Comparison of ENCODE assay signal across 11 cellular contexts in the genomic region with DNA sequence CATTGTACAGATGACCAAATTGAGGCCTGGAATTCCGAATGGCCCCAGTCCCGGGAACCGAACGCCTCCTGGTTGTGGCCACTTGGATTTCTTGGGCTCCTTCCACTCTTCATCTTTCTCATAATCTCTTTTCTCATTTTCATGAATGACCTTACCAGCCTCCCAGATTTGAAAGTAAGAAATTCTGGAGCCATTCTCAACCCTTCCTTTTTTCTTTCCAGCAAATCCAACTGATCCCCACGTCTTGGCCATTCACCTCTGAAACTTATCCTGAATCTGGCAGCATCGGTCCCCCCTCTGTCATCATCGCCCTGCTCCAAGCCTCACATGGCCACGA. TPM values are rescaled to one million over a fixed set of nuclear protein-coding genes. Genes with fewer than 3 reads are reported as not detected.
DNase-seq lines count a peak whose midpoint lies in the region; ATAC-seq, FAIRE-seq and TF ChIP-seq lines count a peak whose summit lies in the region.
"Had no signal": no experiment of that assay in that cellular context is flagged by ENCODE, and none has a peak within 500 bp of the region (broad histone marks: within the 10 kb centered on the region; RNA-seq: fewer than 3 reads in every experiment).

No MANE protein-coding gene starts in this region.

- H3K9me3 ChIP-seq in A549, result no peaks in the 10 kb centered on the region
- H3K9me3 ChIP-seq in CD4-positive, alpha-beta memory T cell (ENCODE audit: control insufficient read depth in 1 of 2, low read length in 2 of 2), result no peaks in the 10 kb centered on the region
- H3K9me3 ChIP-seq in MM.1S (replicated peaks; ENCODE audit: insufficient read depth, low read length), result no peaks in the 10 kb centered on the region
- H3K9me3 ChIP-seq: esophagus muscularis mucosa, neutrophil had no signal

- peaks cover 28 to 48% of the 10 kb centered on the region in 2 donors for H3K27me3 Mint-ChIP-seq in CD4-positive, alpha-beta memory T cell
- H3K27me3 Mint-ChIP-seq in naive B cell, result peaks cover 53 to 79% (median 72%) of the 10 kb centered on the region in 3 donors
- peaks cover 58 to 68% of the 10 kb centered on the region in 2 donors for H3K27me3 Mint-ChIP-seq in stimulated activated naive B cell treated with anti-CD40 and anti-IgM and Interleukin-4, amounts not matched to agents 10 μg/mL and 1 μg/mL and 100 μg/mL, for 72 hours

- H3K9ac ChIP-seq in MM.1S (ENCODE audit: low read length), result no peak overlapping the region

- intact Hi-C loops in CD4-positive, alpha-beta memory T cell (cut with micrococcal nuclease), result loop anchor here (2.0 to 5.0 kb wide), 2 partner anchors 284 to 326 kb away; partner anchors contain the start of gene CDH22

- no peak for ATAC-seq in A549
- no peak for ATAC-seq in naive B cell (ENCODE audit: low read depth in 2 of 2)
- no peak for ATAC-seq in stimulated activated naive B cell treated with anti-CD40 and anti-IgM and Interleukin-4, amounts not matched to agents 10 μg/mL and 1 μg/mL and 100 μg/mL, for 72 hours (replicated peaks)
- ATAC-seq in GM19351 (IDR thresholded peaks at IDR 0.05; ENCODE audit: unreplicated experiment), result no peak

- peaks cover 31% of the 10 kb centered on the region for H3K27me3 ChIP-seq in CD4-positive, alpha-beta memory T cell (ENCODE audit: insufficient read depth, low read length)
- H3K27me3 ChIP-seq in H7 (ENCODE audit: control insufficient read depth, insufficient read depth, low read length) (peaks cover 47% of the 10 kb centered on the region), MM.1S (replicated peaks; ENCODE audit: insufficient read depth, low read length) (peaks cover 47% of the 10 kb centered on the region)

- no peak; the same call in 2 of the 3 replicates for TF ChIP-seq CTCF in A549 (IDR thresholded peaks at IDR 0.05)
- peak; percentile 62 for TF ChIP-seq CTCF in VCaP (conservative IDR thresholded peaks at IDR 0.05)
- TF ChIP-seq CTCF in MM.1S (IDR thresholded peaks at IDR 0.05; ENCODE audit: low read length), result no peak

- DNase-seq in A549 (ENCODE audit: low read depth in 1 of 2, low spot score in 1 of 2) (no peak), naive B cell (no peak), H7 (no peak), MM.1S (no peak)
- DNase-seq in CD4-positive, alpha-beta memory T cell, result no peak
- no peak for DNase-seq in stimulated activated naive B cell treated with anti-CD40 and anti-IgM and Interleukin-4, amounts not matched to agents 10 μg/mL and 1 μg/mL and 100 μg/mL, for 72 hours

- no peaks in the 10 kb centered on the region for H3K36me3 ChIP-seq in CD4-positive, alpha-beta memory T cell (ENCODE audit: insufficient read depth, low read length)
- H3K36me3 ChIP-seq in H7 (replicated peaks; ENCODE audit: control insufficient read depth, insufficient read depth, low read length) (no peaks in the 10 kb centered on the region), MM.1S (replicated peaks; ENCODE audit: insufficient read depth, low read length) (no peaks in the 10 kb centered on the region)
- H3K36me3 ChIP-seq: esophagus muscularis mucosa, neutrophil had no signal

- CTCF ChIA-PET in A549 (lab: Yijun Ruan, JAX), result interaction anchor here (0.6 to 4.0 kb wide), 45 partner anchors 10 to 687 kb away, joined by 3 to 40 read pairs (median 4); partner anchors contain the start of gene ELMO2
- CTCF ChIA-PET in CD4-positive, alpha-beta memory T cell (lab: Charles Lee; ENCODE audit: partially characterized antibody), result interaction anchor here (0.7 to 4.6 kb wide), 11 partner anchors 9 to 151 kb away, joined by 3 to 33 read pairs (median 5); partner anchors contain the start of gene MMP9

- H3F3A ChIP-seq in MM.1S (ENCODE audit: insufficient read depth, low read length), result no peaks in the 10 kb centered on the region

- no peaks in the 10 kb centered on the region for H4K20me1 ChIP-seq in MM.1S (ENCODE audit: insufficient read depth, low read length)

- no peak for TF ChIP-seq RAD21 in A549 (conservative IDR thresholded peaks at IDR 0.05 in 1 of 2, IDR thresholded peaks at IDR 0.05 in 1 of 2)

- peaks cover 0 to 2% (median 0%) of the 10 kb centered on the region in 8 donors for H3K9me3 Mint-ChIP-seq in CD4-positive, alpha-beta memory T cell
- H3K9me3 Mint-ChIP-seq in naive B cell, result peaks cover 0 to 3% (median 0%) of the 10 kb centered on the region in 7 donors
- H3K9me3 Mint-ChIP-seq in stimulated activated naive B cell treated with anti-CD40 and anti-IgM and Interleukin-4, amounts not matched to agents 10 μg/mL and 1 μg/mL and 100 μg/mL, for 72 hours, result no peaks in the 10 kb centered on the region

- TF ChIP-seq EP300 in A549 (IDR thresholded peaks at IDR 0.05), result no peak

- no peaks in the 10 kb centered on the region for H3K9me2 ChIP-seq in MM.1S (replicated peaks; ENCODE audit: insufficient read depth, low read length)

- H3K36me3 Mint-ChIP-seq in CD4-positive, alpha-beta memory T cell, result no peaks in the 10 kb centered on the region
- no peaks in the 10 kb centered on the region for H3K36me3 Mint-ChIP-seq in naive B cell
- H3K36me3 Mint-ChIP-seq in stimulated activated naive B cell treated with anti-CD40 and anti-IgM and Interleukin-4, amounts not matched to agents 10 μg/mL and 1 μg/mL and 100 μg/mL, for 72 hours, result no peaks in the 10 kb centered on the region

- FAIRE-seq in A549 (lab: Jason Lieb, UNC), result no peak

- peak overlapping the region in 1 of 7 donors; percentile 72 for H3K27ac Mint-ChIP-seq in CD4-positive, alpha-beta memory T cell
- H3K27ac Mint-ChIP-seq in naive B cell, result peak overlapping the region in 1 of 6 donors; percentile 64
- no peak overlapping the region for H3K27ac Mint-ChIP-seq in stimulated activated naive B cell treated with anti-CD40 and anti-IgM and Interleukin-4, amounts not matched to agents 10 μg/mL and 1 μg/mL and 100 μg/mL, for 72 hours

- H3K27ac ChIP-seq in A549 (no peak overlapping the region), VCaP (no peak overlapping the region), MM.1S (ENCODE audit: low read length) (no peak overlapping the region)
- H3K27ac ChIP-seq in CD4-positive, alpha-beta memory T cell (ENCODE audit: low read depth, low read length), result no peak overlapping the region
- H3K27ac ChIP-seq: esophagus muscularis mucosa, neutrophil had no signal

- WGBS in A549 (ENCODE audit: missing lambda C conversion rate), result 24% methylated on average over 8 of the region's 8 CpGs

- no peaks in the 10 kb centered on the region for H3K79me2 ChIP-seq in MM.1S (ENCODE audit: low read length)

- TF ChIP-seq POLR2A in A549 (IDR thresholded peaks at IDR 0.05; ENCODE audit: low read length), result no peak

- no peak overlapping the region for H3K4me3 ChIP-seq in A549
- H3K4me3 ChIP-seq in CD4-positive, alpha-beta memory T cell (ENCODE audit: low read length in 2 of 2), result no peak overlapping the region
- H3K4me3 ChIP-seq in H7 (ENCODE audit: insufficient read depth, low read depth, low read length), result no peak overlapping the region
- no peak overlapping the region for H3K4me3 ChIP-seq in MM.1S (ENCODE audit: low read length)

- H2AFZ ChIP-seq in MM.1S (ENCODE audit: low read length), result no peak overlapping the region

- peak overlapping the region in 6 of 8 donors; percentile 27 to 64 (median 34) for H3K4me3 Mint-ChIP-seq in CD4-positive, alpha-beta memory T cell
- H3K4me3 Mint-ChIP-seq in naive B cell, result peak overlapping the region in 5 of 8 donors; percentile 45 to 87 (median 75)
- H3K4me3 Mint-ChIP-seq in stimulated activated naive B cell treated with anti-CD40 and anti-IgM and Interleukin-4, amounts not matched to agents 10 μg/mL and 1 μg/mL and 100 μg/mL, for 72 hours, result peak overlapping the region in 1 of 2 donors; percentile 83

- POLR2A ChIA-PET in A549 (lab: Yijun Ruan, JAX), result no interaction called here
- POLR2A ChIA-PET in CD4-positive, alpha-beta memory T cell (lab: Charles Lee; ENCODE audit: partially characterized antibody), result interaction anchor here (0.7 to 1.0 kb wide), 3 partner anchors 149 to 319 kb away, joined by 3 read pairs; no protein-coding TSS in a partner anchor

- H3K4me1 ChIP-seq in A549 (no peaks in the 10 kb centered on the region), MM.1S (ENCODE audit: low read length) (0 out of 2 replicates have a peak, but pooled peaks cover 5% of the 10 kb centered on the region)
- peaks cover 16% of the 10 kb centered on the region for H3K4me1 ChIP-seq in CD4-positive, alpha-beta memory T cell (ENCODE audit: insufficient read depth, low read length)

- H3K4me1 Mint-ChIP-seq in CD4-positive, alpha-beta memory T cell, result peaks cover 10 to 29% (median 12%) of the 10 kb centered on the region in 4 donors
- peaks cover 24 to 29% (median 25%) of the 10 kb centered on the region in 3 donors for H3K4me1 Mint-ChIP-seq in naive B cell
- H3K4me1 Mint-ChIP-seq in stimulated activated naive B cell treated with anti-CD40 and anti-IgM and Interleukin-4, amounts not matched to agents 10 μg/mL and 1 μg/mL and 100 μg/mL, for 72 hours, result peaks cover 16 to 33% of the 10 kb centered on the region in 2 donors

- H3K4me2 ChIP-seq in A549, result peak overlapping the region; percentile 85
- H3K4me2 ChIP-seq in MM.1S (ENCODE audit: low read depth, low read length), result no peak overlapping the region

RNA-seq across cellular contexts. Expression of gene SLC12A5, which starts 5.9 kb away (rescaled TPM):
- polyA plus RNA-seq in A549 (2011; rRNA removed) (3.0 and 3.5 TPM in 2 replicates), A549 (2017; fragmentation: RNase III; extraction: RNeasy Plus Mini Kit Qiagen cat#74134 plus additional on column Dnase treatment) (10.8 to 11.7 TPM (median 11.5 TPM) in 3 replicates), naive B cell (ENCODE audit: low read depth in 6 of 6) (not detected)
- 12.7 and 14.6 TPM in 2 replicates for polyA plus RNA-seq in A549 (2012; cell fraction: cytosol; rRNA removed)
- 6.4 and 6.7 TPM in 2 replicates for polyA plus RNA-seq in A549 (2012; cell fraction: nucleus; rRNA removed)
- 2.9 and 4.9 TPM in 2 replicates for polyA minus RNA-seq in A549 (2011; rRNA and poly(A)+ RNA removed)
- total RNA-seq in CD4-positive, alpha-beta memory T cell, result not detected
- not detected for polyA plus RNA-seq in CD4-positive, alpha-beta memory T cell
- 1.3 and 4.3 TPM in 2 replicates for total RNA-seq in H7 (2014; rRNA removed; shearing (Covaris generic))
- total RNA-seq: subcutaneous adipose tissue had no signal

RNA-seq across cellular contexts. Expression of gene MMP9, which starts 14.4 kb away (rescaled TPM):
- polyA plus RNA-seq in A549 (2011; rRNA removed) (0.09 and 0.12 TPM in 2 replicates), A549 (2017; fragmentation: RNase III; extraction: RNeasy Plus Mini Kit Qiagen cat#74134 plus additional on column Dnase treatment) (0.06 to 0.34 TPM (median 0.24 TPM) in 3 replicates), naive B cell (ENCODE audit: low read depth in 6 of 6) (under 1 TPM in 2 of 6 donors, not detected in 4; 0.19 to 0.25 TPM)
- polyA plus RNA-seq in A549 (2012; cell fraction: cytosol; rRNA removed), result 0.14 and 0.16 TPM in 2 replicates
- polyA plus RNA-seq in A549 (2012; cell fraction: nucleus; rRNA removed), result 0.43 and 0.44 TPM in 2 replicates
- polyA minus RNA-seq in A549 (2011; rRNA and poly(A)+ RNA removed), result 0.21 TPM in 1 of 2 replicates, not detected in the other
- total RNA-seq in CD4-positive, alpha-beta memory T cell, result 10 to 100 TPM; 32.9 to 35.3 TPM
- polyA plus RNA-seq in CD4-positive, alpha-beta memory T cell, result not detected
- total RNA-seq in H7 (2014; rRNA removed; shearing (Covaris generic)), result 9.8 and 11.6 TPM in 2 replicates

RNA-seq across cellular contexts. Expression of gene ZNF335, which starts 51.1 kb away (rescaled TPM):
- 7.3 and 8.4 TPM in 2 replicates for polyA plus RNA-seq in A549 (2011; rRNA removed)
- polyA plus RNA-seq in A549 (2012; cell fraction: cytosol; rRNA removed), result 15.0 and 17.8 TPM in 2 replicates
- polyA plus RNA-seq in A549 (2012; cell fraction: nucleus; rRNA removed), result 58.4 and 78.4 TPM in 2 replicates
- polyA plus RNA-seq in A549 (2017; fragmentation: RNase III; extraction: RNeasy Plus Mini Kit Qiagen cat#74134 plus additional on column Dnase treatment), result 9.1 to 10.3 TPM (median 9.3 TPM) in 3 replicates
- polyA minus RNA-seq in A549 (2011; rRNA and poly(A)+ RNA removed), result 22.3 and 31.1 TPM in 2 replicates
- total RNA-seq in CD4-positive, alpha-beta memory T cell, result 10 to 100 TPM; 62.5 to 63.2 TPM
- polyA plus RNA-seq in CD4-positive, alpha-beta memory T cell, result 10 to 100 TPM in 1 of 2 donors, 1 to 10 TPM in 1; 6.4 to 16.5 TPM
- polyA plus RNA-seq in naive B cell (ENCODE audit: low read depth in 6 of 6), result 10 to 100 TPM; 10.4 to 24.3 (median 15.5) TPM
- total RNA-seq in H7 (2014; rRNA removed; shearing (Covaris generic)), result 15.0 and 18.1 TPM in 2 replicates
